24 cellular contexts compared by ENCODE assay signal in genomic region chr4:581753-582361, GRCh38. TPM values are rescaled to one million over a fixed set of nuclear protein-coding genes. Genes with fewer than 3 reads are reported as not detected.
DNase-seq lines count a peak whose midpoint lies in the region; ATAC-seq and TF ChIP-seq lines count a peak whose summit lies in the region.
"Had no signal": no experiment of that assay in that cellular context is flagged by ENCODE, and none has a peak within 500 bp of the region (broad histone marks: within the 10 kb centered on the region; RNA-seq: fewer than 3 reads in every experiment).

No MANE protein-coding gene starts in this region.

- no peak for ATAC-seq in GM19452 (IDR thresholded peaks at IDR 0.05; ENCODE audit: unreplicated experiment)
- ATAC-seq in activated T-cell treated with anti-CD3 and anti-CD28 coated beads, Interleukin-2, amount 50 U/mL, for 72 hours (replicated peaks in 1 of 2) = no peak
- ATAC-seq: Right ventricle myocardium inferior had no signal

- H3K4me3 ChIP-seq in endodermal cell (ENCODE audit: low read length) = no peak overlapping the region
- H3K4me3 ChIP-seq: BLaER1 treated with 17β-estradiol and CSF1 and Interleukin-3, amounts not matched to agents 10 nM and 100 nM; SJCRH30 had no signal

- H3K9me3 ChIP-seq in endodermal cell (ENCODE audit: control insufficient read depth, low read length) = peaks cover 6% of the 10 kb centered on the region
- H3K9me3 ChIP-seq: SJCRH30 had no signal

- H3K9me3 Mint-ChIP-seq in activated T-cell treated with anti-CD3 and anti-CD28 coated beads, Interleukin-2, amount 50 U/mL, for 72 hours = peaks cover 5 to 12% of the 10 kb centered on the region in 2 donors
- peaks cover 9% of the 10 kb centered on the region for H3K9me3 Mint-ChIP-seq in endodermal cell

- DNase-seq in Caki2 (ENCODE audit: low read depth) (peak; percentile 13), NCI-H526 (lab: John Stamatoyannopoulos, UW) (peak; percentile 32 to 52), foreskin melanocyte (peak; percentile 75), pons (ENCODE audit: low spot score) (peak; percentile 43), endodermal cell (no peak)
- no peak for DNase-seq in activated T-cell treated with anti-CD3 and anti-CD28 coated beads, Interleukin-2, amount 50 U/mL, for 72 hours
- DNase-seq: AML-193; CD4-positive, alpha-beta T cell; COR-L47; DMS 273 treated with DMSO at 0.1 percent for 48 hours; DND-41; Karpas-422; NCI-H1092 treated with DMSO at 0.1 percent for 48 hours; NCI-H1436; NCI-H187; NCI-H2171 treated with DMSO at 0.1 percent for 48 hours; NCI-H345; NCI-H510A treated with DMSO at 0.1 percent for 48 hours; NCI-H774; SJCRH30 had no signal

- H3K4me1 Mint-ChIP-seq in activated T-cell treated with anti-CD3 and anti-CD28 coated beads, Interleukin-2, amount 50 U/mL, for 72 hours (ENCODE audit: low read depth) = peaks cover 13% of the 10 kb centered on the region
- H3K4me1 Mint-ChIP-seq in endodermal cell = peaks cover 9% of the 10 kb centered on the region

- no peak overlapping the region for H3K9ac ChIP-seq in endodermal cell (ENCODE audit: extremely low read depth, low read length, poor library complexity, severe bottlenecking)
- H3K9ac ChIP-seq: BLaER1 treated with 17β-estradiol and CSF1 and Interleukin-3, amounts not matched to agents 10 nM and 100 nM had no signal

- in situ Hi-C loops in Caki2 (cut with HindIII; ENCODE audit: low pct_unique_long_range_greater_than_20kb, low sequenced_read_pairs) = no loop called here

- H3K27me3 Mint-ChIP-seq in activated T-cell treated with anti-CD3 and anti-CD28 coated beads, Interleukin-2, amount 50 U/mL, for 72 hours (ENCODE audit: low read depth) = peaks cover 64% of the 10 kb centered on the region
- H3K27me3 Mint-ChIP-seq in endodermal cell (ENCODE audit: insufficient read depth) = peaks cover 63% of the 10 kb centered on the region

- TF ChIP-seq CTCF in endodermal cell (conservative IDR thresholded peaks at IDR 0.05) = no peak

- peaks cover 7% of the 10 kb centered on the region for H3K4me1 ChIP-seq in endodermal cell (ENCODE audit: control insufficient read depth, insufficient read depth, low read length)

- peaks cover 6 to 11% of the 10 kb centered on the region in 2 donors for H3K36me3 Mint-ChIP-seq in activated T-cell treated with anti-CD3 and anti-CD28 coated beads, Interleukin-2, amount 50 U/mL, for 72 hours (ENCODE audit: insufficient read depth in 2 of 2)
- no peaks in the 10 kb centered on the region for H3K36me3 Mint-ChIP-seq in endodermal cell (ENCODE audit: low read depth)

- WGBS in endodermal cell (ENCODE audit: insufficient coverage in 1 of 2, insufficient read length in 1 of 2), 2 experiments = 69 to 81% methylated on average over 6 to 9 of the region's 9 CpGs

- H3K36me3 ChIP-seq in endodermal cell (ENCODE audit: control insufficient read depth, insufficient read depth, low read length) = no peaks in the 10 kb centered on the region
- H3K36me3 ChIP-seq: BLaER1 treated with 17β-estradiol and CSF1 and Interleukin-3, amounts not matched to agents 10 nM and 100 nM; SJCRH30 had no signal

- no peak overlapping the region for H3K4me3 Mint-ChIP-seq in activated T-cell treated with anti-CD3 and anti-CD28 coated beads, Interleukin-2, amount 50 U/mL, for 72 hours
- H3K4me3 Mint-ChIP-seq in endodermal cell = no peak overlapping the region
- H3K4me3 Mint-ChIP-seq: CD4-positive, alpha-beta T cell had no signal

- H3K27ac ChIP-seq in endodermal cell (ENCODE audit: low read depth, low read length) = no peak overlapping the region
- H3K27ac ChIP-seq: BLaER1 treated with 17β-estradiol and CSF1 and Interleukin-3, amounts not matched to agents 10 nM and 100 nM; SJCRH30 had no signal

- peaks cover 56% of the 10 kb centered on the region for H3K27me3 ChIP-seq in endodermal cell (ENCODE audit: control insufficient read depth, insufficient read depth, low read length, poor library complexity, severe bottlenecking)
- H3K27me3 ChIP-seq: BLaER1 treated with 17β-estradiol and CSF1 and Interleukin-3, amounts not matched to agents 10 nM and 100 nM; SJCRH30 had no signal

- no peak overlapping the region for H3K27ac Mint-ChIP-seq in activated T-cell treated with anti-CD3 and anti-CD28 coated beads, Interleukin-2, amount 50 U/mL, for 72 hours
- no peak overlapping the region for H3K27ac Mint-ChIP-seq in endodermal cell
- H3K27ac Mint-ChIP-seq: CD4-positive, alpha-beta T cell had no signal

RNA-seq across cellular contexts. Expression of gene TMEM271, which starts 5.8 kb away (rescaled TPM):
- total RNA-seq in Caki2 (2014; rRNA removed; shearing (Covaris generic); ENCODE audit: low replicate concordance) = not detected in 2 replicates
- total RNA-seq in activated T-cell treated with anti-CD3 and anti-CD28 coated beads, Interleukin-2, amount 50 U/mL, for 72 hours = not detected
- total RNA-seq in endodermal cell = not detected
- not detected for polyA plus RNA-seq in endodermal cell (2013, experiment 1 of 2)
- not detected for polyA plus RNA-seq in endodermal cell (2013, experiment 2 of 2)
- total RNA-seq: CD4-positive, alpha-beta T cell; HT-29; Right ventricle myocardium inferior had no signal

RNA-seq across cellular contexts. Expression of gene PDE6B, which starts 43.5 kb away (rescaled TPM):
- 7.2 and 9.4 TPM in 2 replicates for total RNA-seq in Caki2 (2014; rRNA removed; shearing (Covaris generic); ENCODE audit: low replicate concordance)
- 10 to 100 TPM; 14.0 to 18.9 TPM for total RNA-seq in activated T-cell treated with anti-CD3 and anti-CD28 coated beads, Interleukin-2, amount 50 U/mL, for 72 hours
- 10 to 100 TPM; 12.4 to 14.6 TPM for total RNA-seq in endodermal cell
- polyA plus RNA-seq in endodermal cell (2013, experiment 1 of 2) = 5.0 TPM
- 2.4 TPM for polyA plus RNA-seq in endodermal cell (2013, experiment 2 of 2)
- total RNA-seq: HT-29, SJCRH30 had no signal

Comparison
In these comparisons a context has a peak if more than half of its experiments do, and no peak if none do; other contexts are left out.
1. DNase-seq: peak in Caki2 (single experiment), NCI-H526 (2 of 2), foreskin melanocyte (single experiment) and pons (single experiment); none in activated T-cell treated with anti-CD3 and anti-CD28 coated beads, Interleukin-2, amount 50 U/mL, for 72 hours (0 of 2) and endodermal cell (single experiment).